ENCODE assay signal across 1 cellular context in genomic region chr14:70237710-70238109, GRCh38.
TF ChIP-seq lines count a peak whose summit lies in the region.

No MANE protein-coding gene starts in this region.

TF ChIP-seq in K562, 482 proteins besides CTCF, POLR2A, EP300 and RAD21 (continued from another document and continues in another):
- TF ChIP-seq, protein P1, sequence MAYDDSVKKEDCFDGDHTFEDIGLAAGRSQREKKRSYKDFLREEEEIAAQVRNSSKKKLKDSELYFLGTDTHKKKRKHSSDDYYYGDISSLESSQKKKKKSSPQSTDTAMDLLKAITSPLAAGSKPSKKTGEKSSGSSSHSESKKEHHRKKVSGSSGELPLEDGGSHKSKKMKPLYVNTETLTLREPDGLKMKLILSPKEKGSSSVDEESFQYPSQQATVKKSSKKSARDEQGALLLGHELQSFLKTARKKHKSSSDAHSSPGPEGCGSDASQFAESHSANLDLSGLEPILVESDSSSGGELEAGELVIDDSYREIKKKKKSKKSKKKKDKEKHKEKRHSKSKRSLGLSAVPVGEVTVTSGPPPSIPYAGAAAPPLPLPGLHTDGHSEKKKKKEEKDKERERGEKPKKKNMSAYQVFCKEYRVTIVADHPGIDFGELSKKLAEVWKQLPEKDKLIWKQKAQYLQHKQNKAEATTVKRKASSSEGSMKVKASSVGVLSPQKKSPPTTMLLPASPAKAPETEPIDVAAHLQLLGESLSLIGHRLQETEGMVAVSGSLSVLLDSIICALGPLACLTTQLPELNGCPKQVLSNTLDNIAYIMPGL (CRISPR knock-in tag; IDR thresholded peaks at IDR 0.05): no peak
- TF ChIP-seq TFE3 (CRISPR knock-in tag; IDR thresholded peaks at IDR 0.05) (no peak), TARDBP (IDR thresholded peaks at IDR 0.05) (peak; percentile 87), POLR2H (tag; IDR thresholded peaks at IDR 0.05; ENCODE audit: low read depth) (no peak), ZNF146 (CRISPR knock-in tag; IDR thresholded peaks at IDR 0.05; ENCODE audit: unreplicated experiment) (no peak), RBM15 (IDR thresholded peaks at IDR 0.05; ENCODE audit: insufficient read depth, low read length) (no peak), KAT2B (IDR thresholded peaks at IDR 0.05; ENCODE audit: low read depth, low read length) (no peak), ZNF224 (CRISPR knock-in tag; IDR thresholded peaks at IDR 0.05) (no peak), MAFG (tag; conservative IDR thresholded peaks at IDR 0.05) (peak; percentile 60), ATF4 (CRISPR knock-in tag; IDR thresholded peaks at IDR 0.05) (no peak; the same call in 1 of the 2 replicates), IRF9 (tag; IDR thresholded peaks at IDR 0.05) (0 out of 2 replicates have a peak, but pooled peaks have one; percentile 55), BCL6 (CRISPR knock-in tag; IDR thresholded peaks at IDR 0.05) (no peak; the same call in 1 of the 2 replicates), PURB (CRISPR knock-in tag; IDR thresholded peaks at IDR 0.05; ENCODE audit: low read depth) (no peak), ZKSCAN8 (CRISPR knock-in tag; IDR thresholded peaks at IDR 0.05) (peak; percentile 86; the same call in 1 of the 2 replicates), TFAP4 (CRISPR knock-in tag; IDR thresholded peaks at IDR 0.05; ENCODE audit: borderline replicate concordance) (peak; percentile 86), POLR2B (IDR thresholded peaks at IDR 0.05; ENCODE audit: low read depth, partially characterized antibody) (no peak), MGA (IDR thresholded peaks at IDR 0.05) (no peak), THRA (IDR thresholded peaks at IDR 0.05) (no peak), NONO (IDR thresholded peaks at IDR 0.05; ENCODE audit: low read depth in 2 of 2, low read length in 1 of 2) (0 out of 4 replicates have a peak, but pooled peaks of 1 of the 2 experiments have one; percentile 66), RFX5 (IDR thresholded peaks at IDR 0.05; ENCODE audit: low read depth, low read length) (no peak), BHLHE40 (IDR thresholded peaks at IDR 0.05; ENCODE audit: low read length) (peak; percentile 62; the same call in 1 of the 2 replicates), JUND (IDR thresholded peaks at IDR 0.05; ENCODE audit: borderline replicate concordance, low read depth, low read length) (peak; percentile 79), JUND (tag; IDR thresholded peaks at IDR 0.05; ENCODE audit: borderline replicate concordance, low read depth, low read length) (peak; percentile 36; the same call in 1 of the 3 replicates), ZNF586 (CRISPR knock-in tag; conservative IDR thresholded peaks at IDR 0.05) (no peak), ZNF561 (CRISPR knock-in tag; conservative IDR thresholded peaks at IDR 0.05) (no peak), CCAR2 (IDR thresholded peaks at IDR 0.05; ENCODE audit: low read depth, low read length) (no peak), NFIX (CRISPR knock-in tag; IDR thresholded peaks at IDR 0.05; ENCODE audit: low read depth) (no peak), MNT (conservative IDR thresholded peaks at IDR 0.05) (peak; percentile 18 to 76; a peak in 2 of 4 replicates), TCFL5 (CRISPR knock-in tag; conservative IDR thresholded peaks at IDR 0.05) (no peak; the same call in 1 of the 2 replicates), E2F6 (IDR thresholded peaks at IDR 0.05; ENCODE audit: borderline replicate concordance in 1 of 2, extremely low read depth in 1 of 2, insufficient read depth in 1 of 2, insufficient read length in 1 of 2, low read depth in 1 of 2, low read length in 1 of 2, poor library complexity in 1 of 2, severe bottlenecking in 1 of 2) (no peak), RBM22 (IDR thresholded peaks at IDR 0.05; ENCODE audit: low read depth, low read length, poor library complexity, severe bottlenecking) (no peak), CAMTA2 (CRISPR knock-in tag; conservative IDR thresholded peaks at IDR 0.05) (no peak), SOX6 (IDR thresholded peaks at IDR 0.05) (peak; percentile 97)
- TF ChIP-seq, protein P2, sequence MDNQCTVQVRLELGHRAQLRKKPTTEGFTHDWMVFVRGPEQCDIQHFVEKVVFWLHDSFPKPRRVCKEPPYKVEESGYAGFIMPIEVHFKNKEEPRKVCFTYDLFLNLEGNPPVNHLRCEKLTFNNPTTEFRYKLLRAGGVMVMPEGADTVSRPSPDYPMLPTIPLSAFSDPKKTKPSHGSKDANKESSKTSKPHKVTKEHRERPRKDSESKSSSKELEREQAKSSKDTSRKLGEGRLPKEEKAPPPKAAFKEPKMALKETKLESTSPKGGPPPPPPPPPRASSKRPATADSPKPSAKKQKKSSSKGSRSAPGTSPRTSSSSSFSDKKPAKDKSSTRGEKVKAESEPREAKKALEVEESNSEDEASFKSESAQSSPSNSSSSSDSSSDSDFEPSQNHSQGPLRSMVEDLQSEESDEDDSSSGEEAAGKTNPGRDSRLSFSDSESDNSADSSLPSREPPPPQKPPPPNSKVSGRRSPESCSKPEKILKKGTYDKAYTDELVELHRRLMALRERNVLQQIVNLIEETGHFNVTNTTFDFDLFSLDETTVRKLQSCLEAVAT (IDR thresholded peaks at IDR 0.05): peak in 1 of 2 experiments; percentile 79; a peak in 1 of 4 replicates
